7 cellular contexts compared by ENCODE assay signal in the genomic region with DNA sequence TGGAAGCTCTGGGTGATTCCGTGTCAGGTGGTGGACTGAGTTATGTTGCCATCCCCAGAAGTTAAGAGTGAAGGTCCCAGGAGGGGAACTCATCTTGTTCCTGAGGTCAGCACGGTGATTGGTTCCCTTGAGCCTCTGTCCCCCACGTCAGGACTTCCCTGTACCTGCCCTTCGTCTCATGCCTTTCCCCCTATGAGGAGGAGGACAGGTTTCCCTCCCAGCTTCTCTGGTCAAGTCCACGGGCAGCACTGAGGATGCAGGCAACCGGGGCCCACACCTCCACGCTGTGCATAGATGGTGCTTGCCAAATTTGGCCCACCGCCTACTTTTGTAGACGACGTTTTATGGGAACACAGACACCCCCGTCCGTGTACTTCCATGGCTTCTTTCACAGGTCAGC. TPM values are rescaled to one million over a fixed set of nuclear protein-coding genes. Genes with fewer than 3 reads are reported as not detected.
"Had no signal": no experiment of that assay in that cellular context is flagged by ENCODE, and none has a peak within 500 bp of the region (broad histone marks: within the 10 kb centered on the region; RNA-seq: fewer than 3 reads in every experiment).

No MANE protein-coding gene starts in this region.

- ATAC-seq: GM23338, K562 had no signal

- DNase-seq: H9, HCEC 1CT, IMR-90 had no signal

- H3K4me3 ChIP-seq: GM23338, K562 had no signal

RNA-seq across cellular contexts. Expression of a gene that starts 42.7 kb away (rescaled TPM):
- total RNA-seq: GM23338, H1, HT-29, IMR-90, K562 had no signal
